28 cellular contexts compared by ENCODE assay signal in genomic region chr9:16170119-16170518, GRCh38.
"Had no signal": no experiment of that assay in that cellular context is flagged by ENCODE, and none has a peak within 500 bp of the region (broad histone marks: within the 10 kb centered on the region; RNA-seq: fewer than 3 reads in every experiment).

No MANE protein-coding gene starts in this region.

- H3K27me3 ChIP-seq: colonic mucosa, esophagus muscularis mucosa, esophagus squamous epithelium, foreskin keratinocyte, gastrocnemius medialis, gastroesophageal sphincter, heart left ventricle, heart right ventricle, hepatocyte had no signal

- H3K4me2 ChIP-seq: hepatocyte had no signal

- H3K36me3 ChIP-seq: colonic mucosa, esophagus muscularis mucosa, esophagus squamous epithelium, gastrocnemius medialis, gastroesophageal sphincter, heart left ventricle, heart right ventricle had no signal

- ATAC-seq: effector memory CD8-positive, alpha-beta T cell; esophagus mucosa; foreskin keratinocyte; gastrocnemius medialis; gastroesophageal sphincter; heart left ventricle; heart right ventricle had no signal

- FAIRE-seq: endometrium, endothelial cell of umbilical vein, frontal cortex had no signal

- H3K4me1 ChIP-seq: colonic mucosa, esophagus muscularis mucosa, esophagus squamous epithelium, foreskin keratinocyte, gastrocnemius medialis, gastroesophageal sphincter, heart left ventricle, heart right ventricle had no signal

- H3K27ac ChIP-seq: colonic mucosa, coronary artery, dorsolateral prefrontal cortex, epithelial cell of prostate, esophagus muscularis mucosa, esophagus squamous epithelium, foreskin keratinocyte, gastrocnemius medialis, gastroesophageal sphincter, heart left ventricle, heart right ventricle, hepatocyte had no signal

- H3K79me2 ChIP-seq: hepatocyte had no signal

- H2AFZ ChIP-seq: hepatocyte had no signal

- H3K4me3 ChIP-seq: colonic mucosa, coronary artery, dorsolateral prefrontal cortex, esophagus muscularis mucosa, esophagus squamous epithelium, gastrocnemius medialis, gastroesophageal sphincter, heart left ventricle, heart right ventricle, hepatocyte had no signal

- H3K9me3 ChIP-seq: colonic mucosa, esophagus muscularis mucosa, esophagus squamous epithelium, gastrocnemius medialis, gastroesophageal sphincter, heart left ventricle, heart right ventricle had no signal

- DNase-seq: colonic mucosa; cortex of kidney; dermis blood vessel endothelial cell; dorsolateral prefrontal cortex; effector CD4-positive, alpha-beta T cell; effector CD8-positive, alpha-beta T cell; effector memory CD4-positive, alpha-beta T cell; effector memory CD8-positive, alpha-beta T cell; endodermal cell; erythroblast; esophagus squamous epithelium; foreskin fibroblast; foreskin keratinocyte; foreskin melanocyte; gastrocnemius medialis; glutamatergic neuron; head of caudate nucleus; heart left ventricle; heart right ventricle had no signal
